In the genomic region with DNA sequence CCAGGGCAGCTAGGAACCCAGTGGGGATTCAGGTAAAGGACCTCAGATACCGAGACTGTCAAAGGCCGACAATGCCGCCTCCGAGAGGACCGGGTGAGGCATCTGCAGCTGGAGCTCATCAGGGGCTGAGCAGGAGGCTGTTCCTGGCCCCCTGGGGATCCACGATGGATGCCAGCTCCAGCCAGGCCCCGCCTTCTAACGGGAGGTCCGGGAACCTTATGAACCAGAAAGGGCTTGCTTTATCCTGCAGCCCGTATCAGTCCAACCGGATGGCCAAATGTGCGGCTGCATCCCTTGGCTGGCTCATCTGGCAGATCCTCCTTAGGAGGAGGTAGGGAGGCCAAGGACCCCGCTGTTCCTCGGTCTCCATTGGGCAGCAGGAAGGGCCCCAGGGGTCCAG, we compare ENCODE assay signal across 21 cellular contexts. TPM values are rescaled to one million over a fixed set of nuclear protein-coding genes. Genes with fewer than 3 reads are reported as not detected.
DNase-seq lines count a peak whose midpoint lies in the region; ATAC-seq and TF ChIP-seq lines count a peak whose summit lies in the region.
"Had no signal": no experiment of that assay in that cellular context is flagged by ENCODE, and none has a peak within 500 bp of the region (broad histone marks: within the 10 kb centered on the region; RNA-seq: fewer than 3 reads in every experiment).

No MANE protein-coding gene starts in this region.

- H3K4me1 ChIP-seq in cardiac muscle cell (ENCODE audit: low read depth) (no peaks in the 10 kb centered on the region), prostate gland (replicated peaks) (peaks cover 12% of the 10 kb centered on the region), aorta (ENCODE audit: control insufficient read depth in 1 of 2, insufficient read depth in 2 of 2, low read length in 2 of 2) (no peaks in the 10 kb centered on the region)

- WGBS in prostate gland = 34% methylated on average over 14 of the region's 14 CpGs
- 41 to 42% methylated on average over 14 of the region's 14 CpGs for WGBS in aorta, 2 donors

- TF ChIP-seq CTCF in RWPE1 (conservative IDR thresholded peaks at IDR 0.05; ENCODE audit: low read depth) (no peak), cardiac muscle cell (IDR thresholded peaks at IDR 0.05; ENCODE audit: low read depth, low read length) (no peak), prostate gland (IDR thresholded peaks at IDR 0.05) (no peak)

- CTCF ChIA-PET in RWPE1 (lab: Yijun Ruan, JAX) = interaction anchor here (0.5 to 1.5 kb wide), 3 partner anchors 323 to 375 kb away, joined by 3 to 11 read pairs (median 8); no protein-coding TSS in a partner anchor

- no peak for TF ChIP-seq POLR2A in prostate gland (IDR thresholded peaks at IDR 0.05)

- no peak overlapping the region for H3K4me3 Mint-ChIP-seq in activated T-cell treated with anti-CD3 and anti-CD28 coated beads, Interleukin-2, amount 50 U/mL, for 24 hours
- H3K4me3 Mint-ChIP-seq: activated B cell treated with CpG ODN at 0.5 μM for 24 hours; activated CD8-positive, alpha-beta memory T cell treated with anti-CD3 and anti-CD28 coated beads, Interleukin-2, amount 10 ng/mL, durations not matched to agents 7 days and 5 days; activated naive CD4-positive, alpha-beta T cell treated with anti-CD3 and anti-CD28 coated beads for 36 hours; CD8-positive, alpha-beta T cell; central memory CD8-positive, alpha-beta T cell; nephron progenitor cell had no signal

- peak; percentile 66 for DNase-seq in DMS 273 (lab: John Stamatoyannopoulos, UW; ENCODE audit: unreplicated experiment)
- no peak for DNase-seq in DMS 273 treated with DMSO at 0.1 percent for 48 hours (lab: John Stamatoyannopoulos, UW)
- DNase-seq in RWPE1 (ENCODE audit: low spot score) = no peak
- DNase-seq in cardiac muscle cell (ENCODE audit: low read depth in 1 of 2, low spot score in 1 of 2) = peak in 1 of 2 donors; percentile 84
- no peak for DNase-seq in prostate gland (ENCODE audit: low spot score)
- DNase-seq in aorta = no peak
- DNase-seq in activated T-cell treated with anti-CD3 and anti-CD28 coated beads, Interleukin-2, amount 50 U/mL, for 24 hours = no peak
- DNase-seq: activated B cell treated with CpG ODN at 0.5 μM for 24 hours; activated CD8-positive, alpha-beta memory T cell treated with anti-CD3 and anti-CD28 coated beads, Interleukin-2, amount 10 ng/mL, durations not matched to agents 7 days and 5 days; activated naive CD4-positive, alpha-beta T cell treated with anti-CD3 and anti-CD28 coated beads for 36 hours; CD8-positive, alpha-beta T cell; hippocampal formation; MM.1S; NCI-H2029 treated with DMSO at 0.1 percent for 48 hours; nephron progenitor cell; small intestine had no signal

- H3K36me3 Mint-ChIP-seq in activated T-cell treated with anti-CD3 and anti-CD28 coated beads, Interleukin-2, amount 50 U/mL, for 24 hours (ENCODE audit: low read depth) = peaks cover 25% of the 10 kb centered on the region
- H3K36me3 Mint-ChIP-seq: activated CD8-positive, alpha-beta memory T cell treated with anti-CD3 and anti-CD28 coated beads, Interleukin-2, amount 10 ng/mL, durations not matched to agents 7 days and 5 days had no signal

- peaks cover 2% of the 10 kb centered on the region for H3K4me1 Mint-ChIP-seq in activated T-cell treated with anti-CD3 and anti-CD28 coated beads, Interleukin-2, amount 50 U/mL, for 24 hours (ENCODE audit: low read depth)
- H3K4me1 Mint-ChIP-seq: activated CD8-positive, alpha-beta memory T cell treated with anti-CD3 and anti-CD28 coated beads, Interleukin-2, amount 10 ng/mL, durations not matched to agents 7 days and 5 days had no signal

- peaks cover 15% of the 10 kb centered on the region for H3K36me3 ChIP-seq in cardiac muscle cell
- peaks cover 0 to 5% of the 10 kb centered on the region in 2 donors for H3K36me3 ChIP-seq in prostate gland
- peaks cover 0 to under 1% of the 10 kb centered on the region in 2 donors for H3K36me3 ChIP-seq in aorta (ENCODE audit: control insufficient read depth in 1 of 2, insufficient read depth in 2 of 2, low read length in 1 of 2)

- intact Hi-C loops in prostate gland (cut with DNase I) = loop anchor here (2.0 kb wide), 1 partner anchor 369 kb away; no protein-coding TSS in a partner anchor
- intact Hi-C loops in aorta (cut with DNase I) = loop anchor here (1.0 to 5.0 kb wide), 5 partner anchors 33 to 375 kb away; partner anchors contain the start of gene SLC45A1 (in 1 of the 2)

- no peak overlapping the region for H3K27ac Mint-ChIP-seq in activated T-cell treated with anti-CD3 and anti-CD28 coated beads, Interleukin-2, amount 50 U/mL, for 24 hours
- H3K27ac Mint-ChIP-seq: activated B cell treated with CpG ODN at 0.5 μM for 24 hours; activated CD8-positive, alpha-beta memory T cell treated with anti-CD3 and anti-CD28 coated beads, Interleukin-2, amount 10 ng/mL, durations not matched to agents 7 days and 5 days; activated naive CD4-positive, alpha-beta T cell treated with anti-CD3 and anti-CD28 coated beads for 36 hours; CD8-positive, alpha-beta T cell; nephron progenitor cell had no signal

- no peaks in the 10 kb centered on the region for H3K27me3 Mint-ChIP-seq in activated T-cell treated with anti-CD3 and anti-CD28 coated beads, Interleukin-2, amount 50 U/mL, for 24 hours
- H3K27me3 Mint-ChIP-seq: activated B cell treated with CpG ODN at 0.5 μM for 24 hours; central memory CD8-positive, alpha-beta T cell had no signal

- ATAC-seq in aorta (ENCODE audit: low FRiP score) (no peak), HG03521 (IDR thresholded peaks at IDR 0.05; ENCODE audit: unreplicated experiment) (no peak)
- ATAC-seq: activated CD8-positive, alpha-beta memory T cell treated with anti-CD3 and anti-CD28 coated beads, Interleukin-2, amount 10 ng/mL, durations not matched to agents 7 days and 5 days; CD8-positive, alpha-beta T cell had no signal

- no peaks in the 10 kb centered on the region for H3K27me3 ChIP-seq in cardiac muscle cell
- no peaks in the 10 kb centered on the region for H3K27me3 ChIP-seq in prostate gland (replicated peaks; ENCODE audit: insufficient read depth)
- no peaks in the 10 kb centered on the region for H3K27me3 ChIP-seq in aorta (ENCODE audit: control insufficient read depth in 1 of 2, insufficient read depth in 2 of 2, low read length in 1 of 2)

- H3K4me3 ChIP-seq in cardiac muscle cell (no peak overlapping the region), prostate gland (no peak overlapping the region), aorta (ENCODE audit: low read length in 2 of 2) (no peak overlapping the region)

- H3K27ac ChIP-seq in RWPE1 = peak overlapping the region; percentile 61; the same call in 1 of the 2 replicates
- peak overlapping the region; percentile 23 for H3K27ac ChIP-seq in cardiac muscle cell
- peak overlapping the region; percentile 39 to 41 for H3K27ac ChIP-seq in prostate gland
- no peak overlapping the region for H3K27ac ChIP-seq in aorta (ENCODE audit: low read depth in 1 of 2, low read length in 2 of 2)
- H3K27ac ChIP-seq: 22Rv1 had no signal

- no peaks in the 10 kb centered on the region for H3K9me3 ChIP-seq in cardiac muscle cell (ENCODE audit: low read depth)
- H3K9me3 ChIP-seq in prostate gland = no peaks in the 10 kb centered on the region
- H3K9me3 ChIP-seq in aorta (ENCODE audit: control insufficient read depth, low read length) = no peaks in the 10 kb centered on the region

- POLR2A ChIA-PET in RWPE1 (lab: Yijun Ruan, JAX; ENCODE audit: low non-redundant PET) = no interaction called here

- no peaks in the 10 kb centered on the region for H3K9me3 Mint-ChIP-seq in activated T-cell treated with anti-CD3 and anti-CD28 coated beads, Interleukin-2, amount 50 U/mL, for 24 hours
- H3K9me3 Mint-ChIP-seq: activated B cell treated with CpG ODN at 0.5 μM for 24 hours; activated naive CD4-positive, alpha-beta T cell treated with anti-CD3 and anti-CD28 coated beads for 36 hours; CD8-positive, alpha-beta T cell; central memory CD8-positive, alpha-beta T cell; nephron progenitor cell had no signal

RNA-seq across cellular contexts. Expression of gene SLC45A1, which starts 32.0 kb away (rescaled TPM):
- total RNA-seq in cardiac muscle cell = 0.28 and 0.42 TPM in 2 replicates
- polyA plus RNA-seq in cardiac muscle cell = 0.34 and 0.79 TPM in 2 replicates
- 1 to 10 TPM; 4.3 to 5.2 TPM for total RNA-seq in prostate gland
- 1 to 10 TPM; 5.4 to 8.7 TPM for total RNA-seq in aorta
- 1 to 10 TPM; 4.4 to 8.1 TPM for polyA plus RNA-seq in aorta
- total RNA-seq: HT-29, OCI-LY7 had no signal

Comparison
In these comparisons a context has a peak if more than half of its experiments do, and no peak if none do; other contexts are left out.
1. H3K27ac ChIP-seq: peak in RWPE1 (single experiment), cardiac muscle cell (single experiment) and prostate gland (2 of 2); none in aorta (0 of 2).